1 cellular context compared by ENCODE assay signal in the genomic region with DNA sequence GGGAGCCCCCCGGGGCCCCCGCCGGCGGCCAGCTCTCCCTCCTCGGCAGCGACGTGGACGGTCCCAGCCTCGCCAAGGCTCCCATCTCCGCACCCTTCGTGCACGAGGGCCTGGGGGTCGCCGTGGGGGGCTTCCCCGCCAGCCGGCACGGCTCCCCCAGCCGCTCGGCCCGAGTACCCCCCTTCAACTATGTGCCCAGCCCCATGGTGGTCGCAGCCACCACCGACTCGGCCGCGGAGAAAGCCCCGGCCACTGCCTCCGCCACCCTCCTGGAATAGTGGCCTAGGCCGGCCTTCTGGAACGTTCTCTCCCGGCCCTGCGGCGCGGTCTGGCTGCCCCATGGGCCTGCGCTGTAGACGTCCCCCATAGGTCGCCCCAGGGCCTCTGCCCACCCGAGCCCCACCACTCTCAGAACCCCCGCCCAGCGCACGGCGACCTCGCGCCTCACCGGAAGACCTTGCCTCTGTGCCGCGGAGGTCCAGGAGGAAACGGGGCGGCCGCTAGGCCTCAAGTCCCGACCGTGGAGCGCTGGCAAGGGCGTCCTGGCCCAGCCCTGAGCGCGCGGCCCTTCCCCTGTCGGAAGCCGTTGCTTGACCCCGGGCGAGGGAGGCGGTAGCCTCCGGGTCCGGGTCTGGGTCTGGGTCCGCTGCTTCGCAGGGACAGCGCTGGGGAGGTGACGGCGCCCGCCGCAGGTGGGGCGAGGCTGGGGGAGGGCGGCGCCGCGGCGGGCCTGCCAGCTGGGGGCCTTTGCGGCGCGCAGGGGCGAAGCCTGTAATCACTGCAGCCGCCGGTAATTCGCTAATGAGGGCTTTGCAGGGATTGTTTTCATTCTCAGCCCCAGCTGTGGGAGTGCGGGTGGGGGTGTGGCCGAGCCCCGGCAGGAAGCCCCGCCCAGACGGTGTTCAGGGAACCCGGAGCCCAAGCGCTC.
TF ChIP-seq lines count a peak whose summit lies in the region.

No MANE protein-coding gene starts in this region.

TF ChIP-seq in GM23338, 12 proteins besides CTCF, POLR2A, EP300 and RAD21 (continued from another document):
- TF ChIP-seq ZNF462 (CRISPR knock-in tag; IDR thresholded peaks at IDR 0.05) (no peak), ZNF114 (CRISPR knock-in tag; IDR thresholded peaks at IDR 0.05) (no peak), POLR2AphosphoS5 (IDR thresholded peaks at IDR 0.05; ENCODE audit: low read depth) (peak; percentile 14; the same call in 1 of the 2 replicates), ZNF331 (CRISPR knock-in tag; IDR thresholded peaks at IDR 0.05; ENCODE audit: low read depth) (no peak), EZH2phosphoT487 (IDR thresholded peaks at IDR 0.05; ENCODE audit: unreplicated experiment) (no peak), NANOG (IDR thresholded peaks at IDR 0.05; ENCODE audit: borderline replicate concordance) (no peak), CREB1 (CRISPR knock-in tag; IDR thresholded peaks at IDR 0.05; ENCODE audit: low read depth) (no peak), EZH2 (IDR thresholded peaks at IDR 0.05; ENCODE audit: low read depth, unreplicated experiment) (peak; percentile 5), ETS1 (IDR thresholded peaks at IDR 0.05) (no peak), STAT1 (IDR thresholded peaks at IDR 0.05; ENCODE audit: unreplicated experiment) (no peak), JUNB (IDR thresholded peaks at IDR 0.05; ENCODE audit: unreplicated experiment) (no peak)
